In genomic region chr1:227764019-227764391, GRCh38 we compare ENCODE assay signal across 14 cellular contexts. TPM values are rescaled to one million over a fixed set of nuclear protein-coding genes. Genes with fewer than 3 reads are reported as not detected.
DNase-seq lines count a peak whose midpoint lies in the region; ATAC-seq and TF ChIP-seq lines count a peak whose summit lies in the region.
"Had no signal": no experiment of that assay in that cellular context is flagged by ENCODE, and none has a peak within 500 bp of the region (broad histone marks: within the 10 kb centered on the region; RNA-seq: fewer than 3 reads in every experiment).

No MANE protein-coding gene starts in this region.

- no peaks in the 10 kb centered on the region for H3K9me3 ChIP-seq in BLaER1 treated with 17β-estradiol and CSF1 and Interleukin-3, amounts not matched to agents 10 nM and 100 nM (replicated peaks in 1 of 11)
- H3K9me3 ChIP-seq in HCT116 (ENCODE audit: control insufficient read depth in 1 of 2, insufficient read depth in 1 of 2, low read depth in 1 of 2, low read length in 2 of 2) (no peaks in the 10 kb centered on the region), mesenchymal stem cell (ENCODE audit: control insufficient read depth, low read length) (no peaks in the 10 kb centered on the region), thyroid gland (no peaks in the 10 kb centered on the region)

- H2AFZ ChIP-seq in HCT116 (ENCODE audit: low read depth, low read length, poor library complexity, severe bottlenecking) (no peak overlapping the region), mesenchymal stem cell (ENCODE audit: low read depth, low read length) (no peak overlapping the region)

- H3K4ac ChIP-seq in mesenchymal stem cell (ENCODE audit: low read depth in 1 of 2, low read length in 2 of 2): no peak overlapping the region

- H4K91ac ChIP-seq in mesenchymal stem cell (ENCODE audit: low read length): peak overlapping the region; percentile 31

- peak overlapping the region in 6 of 11 experiments; percentile 25 to 58 (median 34); a peak in 6 of 22 replicates for H3K9ac ChIP-seq in BLaER1 treated with 17β-estradiol and CSF1 and Interleukin-3, amounts not matched to agents 10 nM and 100 nM
- H3K9ac ChIP-seq in HCT116 (ENCODE audit: low read length) (no peak overlapping the region), mesenchymal stem cell (ENCODE audit: low read length) (no peak overlapping the region)

- intact Hi-C loops in HCT116 (cut with micrococcal nuclease) (loop anchor here (5.0 to 10.0 kb wide), 3 partner anchors 282 to 753 kb away; no protein-coding TSS in a partner anchor), thyroid gland (cut with DNase I) (loop anchor here (5.0 kb wide), 1 partner anchor 183 kb away; the partner anchor contains the start of gene WNT9A)

- H3K27me3 ChIP-seq in BLaER1 treated with 17β-estradiol and CSF1 and Interleukin-3, amounts not matched to agents 10 nM and 100 nM: no peaks in the 10 kb centered on the region
- no peaks in the 10 kb centered on the region for H3K27me3 ChIP-seq in HCT116 (ENCODE audit: insufficient read depth, low read length)
- H3K27me3 ChIP-seq in mesenchymal stem cell (ENCODE audit: control insufficient read depth in 1 of 2, insufficient read depth in 1 of 2, low read length in 2 of 2): no peaks in the 10 kb centered on the region
- no peaks in the 10 kb centered on the region for H3K27me3 ChIP-seq in thyroid gland

- no peak overlapping the region for H4K8ac ChIP-seq in mesenchymal stem cell (ENCODE audit: low read length)

- H3K27ac ChIP-seq in BLaER1 treated with 17β-estradiol and CSF1 and Interleukin-3, amounts not matched to agents 10 nM and 100 nM: peak overlapping the region in 2 of 11 experiments; percentile 23 to 58; a peak in 3 of 22 replicates
- H3K27ac ChIP-seq in HCT116 (ENCODE audit: low read depth, low read length) (peak overlapping the region; percentile 44), angular gyrus (ENCODE audit: low read depth, low read length) (peak overlapping the region; percentile 80), mesenchymal stem cell (ENCODE audit: low read length, poor library complexity, severe bottlenecking) (peak overlapping the region; percentile 3), thyroid gland (no peak overlapping the region)

- peaks cover 62 to 88% (median 70%) of the 10 kb centered on the region in 11 experiments for H3K36me3 ChIP-seq in BLaER1 treated with 17β-estradiol and CSF1 and Interleukin-3, amounts not matched to agents 10 nM and 100 nM
- H3K36me3 ChIP-seq in HCT116 (ENCODE audit: control insufficient read depth in 1 of 2, insufficient read depth in 2 of 2, low read length in 2 of 2) (peaks cover 18 to 34% of the 10 kb centered on the region in 2 experiments; a peak in 3 of 4 replicates), mesenchymal stem cell (ENCODE audit: control insufficient read depth in 1 of 2, insufficient read depth in 2 of 2, low read depth in 1 of 2, low read length in 2 of 2) (peaks cover 51 to 58% of the 10 kb centered on the region in 2 experiments), thyroid gland (peaks cover 17 to 29% of the 10 kb centered on the region in 2 donors)

- RAD21 ChIA-PET in HCT116 (lab: Charles Lee; ENCODE audit: low non-redundant PET in 1 of 2, low total read pairs in 2 of 2, uncharacterized antibody in 2 of 2, unreplicated experiment in 2 of 2): interaction anchor here in 1 of 2 experiments (1.0 kb wide), 1 partner anchor 182 kb away, joined by 3 read pairs; no protein-coding TSS in a partner anchor

- TF ChIP-seq POLR2A in HCT116 (IDR thresholded peaks at IDR 0.05; ENCODE audit: borderline replicate concordance, extremely low read depth, insufficient read depth, insufficient read length) (no peak), thyroid gland (IDR thresholded peaks at IDR 0.05) (no peak)

- no peak overlapping the region for H2BK12ac ChIP-seq in mesenchymal stem cell (ENCODE audit: low read length in 2 of 2)

- DNase-seq in HCT116 (ENCODE audit: low read depth, low spot score) (no peak), mesenchymal stem cell (peak; percentile 6), thyroid gland (no peak), DMS153 treated with DMSO at 0.1 percent for 48 hours (lab: John Stamatoyannopoulos, UW; ENCODE audit: unreplicated experiment) (no peak)
- DNase-seq: NCI-H1436 treated with DMSO at 0.1 percent for 48 hours; NK-92 treated with Interleukin-12 subunit alpha and Interleukin-12 subunit beta, amount 100 ng/mL, for 24 hours; retina had no signal

- peak overlapping the region; percentile 7 to 89 (median 82); a peak in 19 of 22 replicates for H3K4me2 ChIP-seq in BLaER1 treated with 17β-estradiol and CSF1 and Interleukin-3, amounts not matched to agents 10 nM and 100 nM
- H3K4me2 ChIP-seq in HCT116 (ENCODE audit: low read length): 0 out of 2 replicates have a peak overlapping the region, but pooled peaks have one; percentile 9
- no peak overlapping the region for H3K4me2 ChIP-seq in mesenchymal stem cell (ENCODE audit: low read length, poor library complexity, severe bottlenecking)

- BruUV-seq in HCT116 (replicated peaks; lab: Mats Ljungman, UMichigan): no TSS peak

- POLR2A ChIA-PET in HCT116 (lab: Charles Lee): no interaction called here

- peaks cover 33% of the 10 kb centered on the region for H3K79me1 ChIP-seq in mesenchymal stem cell (replicated peaks; ENCODE audit: low read length, poor library complexity, severe bottlenecking)

- H4K20me1 ChIP-seq in BLaER1 treated with 17β-estradiol and CSF1 and Interleukin-3, amounts not matched to agents 10 nM and 100 nM: peaks cover 49 to 100% (median 89%) of the 10 kb centered on the region in 11 experiments; a peak in 21 of 22 replicates
- no peaks in the 10 kb centered on the region for H4K20me1 ChIP-seq in HCT116 (ENCODE audit: insufficient read depth)

- no peak overlapping the region for H2BK120ac ChIP-seq in mesenchymal stem cell (ENCODE audit: low read depth, low read length)

- peak overlapping the region in 1 of 2 experiments; percentile 38 for H3K14ac ChIP-seq in mesenchymal stem cell (ENCODE audit: low read length in 2 of 2)

- ATAC-seq in HCT116: no peak
- no peak for ATAC-seq in HG02970 (IDR thresholded peaks at IDR 0.05; ENCODE audit: low FRiP score, unreplicated experiment)
- no peak for ATAC-seq in GM21529 (IDR thresholded peaks at IDR 0.05; ENCODE audit: unreplicated experiment)

- no peak for TF ChIP-seq RAD21 in HCT116 (IDR thresholded peaks at IDR 0.05; ENCODE audit: low read depth)

- no peaks in the 10 kb centered on the region for H3K9me2 ChIP-seq in HCT116 (ENCODE audit: insufficient read depth)

- H3K79me2 ChIP-seq in HCT116 (ENCODE audit: insufficient read depth, low read length): peaks cover 29% of the 10 kb centered on the region; the same call in 1 of the 2 replicates

- no peak for TF ChIP-seq CTCF in HCT116 (IDR thresholded peaks at IDR 0.05 in 2 of 3, conservative IDR thresholded peaks at IDR 0.05 in 1 of 3; ENCODE audit: borderline replicate concordance in 1 of 3, insufficient read depth in 1 of 3, low read depth in 2 of 3, low read length in 2 of 3)
- TF ChIP-seq CTCF in thyroid gland (IDR thresholded peaks at IDR 0.05): no peak

- no peak overlapping the region for H3K23ac ChIP-seq in mesenchymal stem cell (ENCODE audit: low read length in 2 of 2)

- H2BK15ac ChIP-seq in mesenchymal stem cell (ENCODE audit: low read depth, poor library complexity, severe bottlenecking): no peak overlapping the region

- H3K4me1 ChIP-seq in BLaER1 treated with 17β-estradiol and CSF1 and Interleukin-3, amounts not matched to agents 10 nM and 100 nM: peaks cover 31 to 60% (median 55%) of the 10 kb centered on the region in 10 experiments
- H3K4me1 ChIP-seq in HCT116 (ENCODE audit: control insufficient read depth in 1 of 2, insufficient read depth in 2 of 2, low read length in 2 of 2) (peaks cover 3 to 18% of the 10 kb centered on the region in 2 experiments; a peak in 2 of 4 replicates), mesenchymal stem cell (ENCODE audit: control insufficient read depth, insufficient read depth, low read depth, low read length) (peaks cover 56% of the 10 kb centered on the region), thyroid gland (peaks cover 8 to 17% of the 10 kb centered on the region in 2 donors)

- no peak overlapping the region for H2AK5ac ChIP-seq in mesenchymal stem cell (ENCODE audit: low read length, severe bottlenecking)

- no peak overlapping the region for H3K18ac ChIP-seq in mesenchymal stem cell (ENCODE audit: low read depth in 1 of 2, low read length in 2 of 2)

- H3K4me3 ChIP-seq in BLaER1 treated with 17β-estradiol and CSF1 and Interleukin-3, amounts not matched to agents 10 nM and 100 nM: no peak overlapping the region
- H3K4me3 ChIP-seq in HCT116 (replicated peaks in 1 of 2; ENCODE audit: low read depth in 1 of 2, low read length in 2 of 2) (no peak overlapping the region), mesenchymal stem cell (ENCODE audit: insufficient read depth in 1 of 2, low read depth in 1 of 2, low read length in 2 of 2) (no peak overlapping the region), thyroid gland (replicated peaks in 1 of 3) (no peak overlapping the region)

- 76% methylated on average over 7 of the region's 7 CpGs for WGBS in mesenchymal stem cell
- WGBS in thyroid gland, 2 donors: 92 to 96% methylated on average over 7 of the region's 7 CpGs

- no peak overlapping the region for H2BK5ac ChIP-seq in mesenchymal stem cell (ENCODE audit: low read depth, low read length, poor library complexity, severe bottlenecking)

- CTCF ChIA-PET in HCT116 (lab: Charles Lee): interaction anchor here (1.2 to 4.0 kb wide), 2 partner anchors 183 to 190 kb away, joined by 3 to 31 read pairs; partner anchors contain the start of gene WNT9A

TF ChIP-seq in HCT116, 20 proteins besides CTCF, POLR2A, EP300 and RAD21:
- no peak for TF ChIP-seq POLR2AphosphoS5 (IDR thresholded peaks at IDR 0.05; ENCODE audit: low read depth, low read length)

RNA-seq across cellular contexts. Expression of gene SNAP47, which starts 28.8 kb away (rescaled TPM):
- 37.9 TPM for total RNA-seq in HCT116 (2021; ENCODE audit: unreplicated experiment)
- polyA plus RNA-seq in HCT116 (2012): 30.3 and 31.9 TPM in 2 replicates
- 17.0 TPM for polyA plus RNA-seq in mesenchymal stem cell (2013, experiment 1 of 2)
- 15.9 TPM for polyA plus RNA-seq in mesenchymal stem cell (2013, experiment 2 of 2)
- total RNA-seq in thyroid gland: 10 to 100 TPM; 50.4 to 72.6 (median 65.0) TPM

RNA-seq across cellular contexts. Expression of gene JMJD4, which starts 28.9 kb away (rescaled TPM):
- 14.3 TPM for total RNA-seq in HCT116 (2021; ENCODE audit: unreplicated experiment)
- polyA plus RNA-seq in HCT116 (2012): 10.8 and 11.1 TPM in 2 replicates
- 9.8 TPM for polyA plus RNA-seq in mesenchymal stem cell (2013, experiment 1 of 2)
- polyA plus RNA-seq in mesenchymal stem cell (2013, experiment 2 of 2): 10.1 TPM
- total RNA-seq in thyroid gland: 10 to 100 TPM; 20.6 to 31.7 (median 28.8) TPM

RNA-seq across cellular contexts. Expression of gene PRSS38, which starts 51.5 kb away (rescaled TPM):
- not detected for total RNA-seq in HCT116 (2021; ENCODE audit: unreplicated experiment)
- polyA plus RNA-seq in HCT116 (2012): not detected in 2 replicates
- not detected for polyA plus RNA-seq in mesenchymal stem cell (2013, experiment 1 of 2)
- not detected for polyA plus RNA-seq in mesenchymal stem cell (2013, experiment 2 of 2)
- total RNA-seq in thyroid gland: not detected
- total RNA-seq: cerebellum, Daoy, glomerular endothelial cell had no signal

Comparison
In these comparisons a context has a peak if more than half of its experiments do, and no peak if none do; other contexts are left out.
1. H3K27ac ChIP-seq: peak in HCT116 (single experiment), angular gyrus (single experiment) and mesenchymal stem cell (single experiment); none in thyroid gland (0 of 3).
2. H3K9ac ChIP-seq: peak in BLaER1 treated with 17β-estradiol and CSF1 and Interleukin-3, amounts not matched to agents 10 nM and 100 nM (6 of 11); none in HCT116 (single experiment) and mesenchymal stem cell (single experiment).